Comparison of ENCODE assay signal across 18 cellular contexts in genomic region chr18:70385474-70385873, GRCh38.
A peak's percentile ranks its signal among the peaks of the same experiment; 100 is the strongest.
DNase-seq lines count a peak whose midpoint lies in the region; ATAC-seq and TF ChIP-seq lines count a peak whose summit lies in the region.
"Had no signal": no experiment of that assay in that cellular context is flagged by ENCODE, and none has a peak within 500 bp of the region (broad histone marks: within the 10 kb centered on the region; RNA-seq: fewer than 3 reads in every experiment).

No MANE protein-coding gene starts in this region.

- no TSS peak for BruUV-seq in A673 (replicated peaks; lab: Mats Ljungman, UMichigan)
- no TSS peak for BruUV-seq in HCT116 (replicated peaks; lab: Mats Ljungman, UMichigan)

- H3K79me2 ChIP-seq in HCT116 (ENCODE audit: insufficient read depth, low read length) = peaks cover 15% of the 10 kb centered on the region; the same call in 1 of the 2 replicates

- ATAC-seq in HCT116 (no peak), psoas muscle (no peak), left colon (no peak), upper lobe of left lung (ENCODE audit: low FRiP score in 2 of 2) (no peak)
- ATAC-seq: activated T-cell treated with anti-CD3 and anti-CD28 coated beads, Interleukin-2, amount 50 U/mL, for 72 hours; WTC11 had no signal

- H3K4me1 ChIP-seq in A673 (ENCODE audit: insufficient read depth, low read length, poor library complexity, severe bottlenecking) (peaks cover 7% of the 10 kb centered on the region), HCT116 (ENCODE audit: control insufficient read depth in 1 of 2, insufficient read depth in 2 of 2, low read length in 2 of 2) (peaks cover 41 to 69% of the 10 kb centered on the region in 2 experiments), psoas muscle (no peaks in the 10 kb centered on the region), upper lobe of left lung (peaks cover 0 to 5% (median 0%) of the 10 kb centered on the region in 4 donors)
- H3K4me1 ChIP-seq: left ventricle myocardium inferior had no signal

- H3K27ac ChIP-seq in A673 (ENCODE audit: low read depth, low read length, poor library complexity, severe bottlenecking) = no peak overlapping the region
- H3K27ac ChIP-seq in HCT116 (ENCODE audit: low read depth, low read length) = peak overlapping the region; percentile 99
- H3K27ac ChIP-seq in psoas muscle = no peak overlapping the region
- H3K27ac ChIP-seq in upper lobe of left lung = no peak overlapping the region
- H3K27ac ChIP-seq: cardiac muscle cell, left ventricle myocardium inferior had no signal

- no peaks in the 10 kb centered on the region for H3K27me3 ChIP-seq in A673 (replicated peaks; ENCODE audit: insufficient read depth, low read depth, low read length, poor library complexity)
- no peaks in the 10 kb centered on the region for H3K27me3 ChIP-seq in HCT116 (ENCODE audit: insufficient read depth, low read length)
- no peaks in the 10 kb centered on the region for H3K27me3 ChIP-seq in psoas muscle (ENCODE audit: insufficient read depth in 3 of 3, low read length in 2 of 3)
- no peaks in the 10 kb centered on the region for H3K27me3 ChIP-seq in upper lobe of left lung
- H3K27me3 ChIP-seq: cardiac muscle cell had no signal

- H2AFZ ChIP-seq in HCT116 (ENCODE audit: low read depth, low read length, poor library complexity, severe bottlenecking) = no peak overlapping the region

- TF ChIP-seq RAD21 in HCT116 (IDR thresholded peaks at IDR 0.05; ENCODE audit: low read depth) = no peak

- CTCF ChIA-PET in A673 (lab: Charles Lee) = no interaction called here
- CTCF ChIA-PET in HCT116 (lab: Charles Lee) = interaction anchor here (1.6 kb wide), 1 partner anchor 49 kb away, joined by 7 read pairs; no protein-coding TSS in a partner anchor

- H3K9ac ChIP-seq in HCT116 (ENCODE audit: low read length) = peak overlapping the region; percentile 73

- H3K9me3 ChIP-seq in A673 (ENCODE audit: low read depth, low read length, poor library complexity, severe bottlenecking) (no peaks in the 10 kb centered on the region), HCT116 (ENCODE audit: control insufficient read depth in 1 of 2, insufficient read depth in 1 of 2, low read depth in 1 of 2, low read length in 2 of 2) (peaks cover 0 to 4% of the 10 kb centered on the region in 2 experiments; a peak in 1 of 4 replicates), psoas muscle (no peaks in the 10 kb centered on the region), upper lobe of left lung (no peaks in the 10 kb centered on the region)
- H3K9me3 ChIP-seq: left ventricle myocardium inferior had no signal

- TF ChIP-seq CTCF in A673 (conservative IDR thresholded peaks at IDR 0.05; ENCODE audit: low read depth, low read length) = no peak
- no peak for TF ChIP-seq CTCF in HCT116 (IDR thresholded peaks at IDR 0.05 in 2 of 3, conservative IDR thresholded peaks at IDR 0.05 in 1 of 3; ENCODE audit: borderline replicate concordance in 1 of 3, insufficient read depth in 1 of 3, low read depth in 2 of 3, low read length in 2 of 3)
- TF ChIP-seq CTCF in psoas muscle (IDR thresholded peaks at IDR 0.05) = no peak
- no peak for TF ChIP-seq CTCF in upper lobe of left lung (IDR thresholded peaks at IDR 0.05)

- no peak for TF ChIP-seq EP300 in upper lobe of left lung (IDR thresholded peaks at IDR 0.05)

- POLR2A ChIA-PET in A673 (lab: Charles Lee; ENCODE audit: low non-redundant PET) = no interaction called here
- POLR2A ChIA-PET in HCT116 (lab: Charles Lee) = interaction anchor here (1.5 to 5.6 kb wide), 5 partner anchors 13 to 49 kb away, joined by 3 to 50 read pairs (median 16); no protein-coding TSS in a partner anchor

- H4K20me1 ChIP-seq in HCT116 (ENCODE audit: insufficient read depth) = no peaks in the 10 kb centered on the region

- intact Hi-C loops in A673 (cut with micrococcal nuclease; ENCODE audit: unreplicated experiment) = no loop called here
- intact Hi-C loops in HCT116 (cut with micrococcal nuclease) = loop anchor here (2.0 kb wide), 1 partner anchor 99 kb away; no protein-coding TSS in a partner anchor
- intact Hi-C loops in psoas muscle (cut with DNase I) = no loop called here
- intact Hi-C loops in left colon (cut with DNase I, micrococcal nuclease) = no loop called here

- no peaks in the 10 kb centered on the region for H3K9me2 ChIP-seq in HCT116 (ENCODE audit: insufficient read depth)

- RAD21 ChIA-PET in HCT116 (lab: Charles Lee; ENCODE audit: low non-redundant PET in 1 of 2, low total read pairs in 2 of 2, uncharacterized antibody in 2 of 2, unreplicated experiment in 2 of 2) = interaction anchor here in 1 of 2 experiments (1.3 kb wide), 1 partner anchor 13 kb away, joined by 3 read pairs; no protein-coding TSS in a partner anchor

- H3K36me3 ChIP-seq in A673 (ENCODE audit: insufficient read depth, low read length, poor library complexity, severe bottlenecking) (no peaks in the 10 kb centered on the region), HCT116 (ENCODE audit: control insufficient read depth in 1 of 2, insufficient read depth in 2 of 2, low read length in 2 of 2) (peaks cover 0 to 9% of the 10 kb centered on the region in 2 experiments; a peak in 1 of 4 replicates), psoas muscle (ENCODE audit: insufficient read depth in 1 of 2, low read depth in 1 of 2) (no peaks in the 10 kb centered on the region), upper lobe of left lung (no peaks in the 10 kb centered on the region)
- H3K36me3 ChIP-seq: cardiac muscle cell, left ventricle myocardium inferior had no signal

- DNase-seq in A673 (ENCODE audit: low spot score) (peak; percentile 33), HCT116 (ENCODE audit: low read depth, low spot score) (no peak), SK-MEL-5 (ENCODE audit: low read depth, low spot score) (peak; percentile 31), globus pallidus (ENCODE audit: low spot score) (peak; percentile 58), NCI-H2196 treated with DMSO at 0.1 percent for 48 hours (lab: John Stamatoyannopoulos, UW; ENCODE audit: unreplicated experiment) (no peak), psoas muscle (no peak), left colon (no peak), upper lobe of left lung (no peak)
- DNase-seq: activated T-cell treated with anti-CD3 and anti-CD28 coated beads, Interleukin-2, amount 50 U/mL, for 72 hours; CD8-positive, alpha-beta memory T cell; effector CD8-positive, alpha-beta T cell; left ventricle myocardium inferior; MM.1S; NCI-H1930; NCI-H524; stimulated activated CD4-positive, alpha-beta T cell treated with anti-CD3 and anti-CD28 coated beads, Interleukin-4, amount 100 ng/mL, for 24 hours had no signal

- peak overlapping the region; percentile 82 for H3K4me2 ChIP-seq in HCT116 (ENCODE audit: low read length)

- in situ Hi-C loops in SK-MEL-5 (cut with HindIII; ENCODE audit: low pct_unique_long_range_greater_than_20kb, low sequenced_read_pairs) = no loop called here

- no peak overlapping the region for H3K4me3 ChIP-seq in A673 (ENCODE audit: low read depth, low read length, poor library complexity, severe bottlenecking)
- H3K4me3 ChIP-seq in HCT116 (replicated peaks in 1 of 2; ENCODE audit: low read depth in 1 of 2, low read length in 2 of 2) = no peak overlapping the region; a peak in 1 of 4 replicates
- no peak overlapping the region for H3K4me3 ChIP-seq in psoas muscle
- H3K4me3 ChIP-seq in upper lobe of left lung = no peak overlapping the region
- H3K4me3 ChIP-seq: cardiac muscle cell, left ventricle myocardium inferior had no signal

- TF ChIP-seq POLR2A in HCT116 (IDR thresholded peaks at IDR 0.05; ENCODE audit: borderline replicate concordance, extremely low read depth, insufficient read depth, insufficient read length) (no peak), upper lobe of left lung (IDR thresholded peaks at IDR 0.05) (no peak)

TF ChIP-seq in HCT116, 20 proteins besides CTCF, POLR2A, EP300 and RAD21:
- TF ChIP-seq ELF1 (IDR thresholded peaks at IDR 0.05; ENCODE audit: borderline replicate concordance, low read depth) = no peak
- no peak for TF ChIP-seq SIN3A (IDR thresholded peaks at IDR 0.05; ENCODE audit: low read depth)
- TF ChIP-seq EZH2 (IDR thresholded peaks at IDR 0.05) = no peak
- TF ChIP-seq, protein P1, sequence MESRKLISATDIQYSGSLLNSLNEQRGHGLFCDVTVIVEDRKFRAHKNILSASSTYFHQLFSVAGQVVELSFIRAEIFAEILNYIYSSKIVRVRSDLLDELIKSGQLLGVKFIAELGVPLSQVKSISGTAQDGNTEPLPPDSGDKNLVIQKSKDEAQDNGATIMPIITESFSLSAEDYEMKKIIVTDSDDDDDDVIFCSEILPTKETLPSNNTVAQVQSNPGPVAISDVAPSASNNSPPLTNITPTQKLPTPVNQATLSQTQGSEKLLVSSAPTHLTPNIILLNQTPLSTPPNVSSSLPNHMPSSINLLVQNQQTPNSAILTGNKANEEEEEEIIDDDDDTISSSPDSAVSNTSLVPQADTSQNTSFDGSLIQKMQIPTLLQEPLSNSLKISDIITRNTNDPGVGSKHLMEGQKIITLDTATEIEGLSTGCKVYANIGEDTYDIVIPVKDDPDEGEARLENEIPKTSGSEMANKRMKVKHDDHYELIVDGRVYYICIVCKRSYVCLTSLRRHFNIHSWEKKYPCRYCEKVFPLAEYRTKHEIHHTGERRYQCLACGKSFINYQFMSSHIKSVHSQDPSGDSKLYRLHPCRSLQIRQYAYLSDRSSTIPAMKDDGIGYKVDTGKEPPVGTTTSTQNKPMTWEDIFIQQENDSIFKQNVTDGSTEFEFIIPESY (IDR thresholded peaks at IDR 0.05; ENCODE audit: extremely low read depth, insufficient replicate concordance, low read length) = no peak
- no peak for TF ChIP-seq FOSL1 (IDR thresholded peaks at IDR 0.05; ENCODE audit: low read depth)
- no peak for TF ChIP-seq SP1 (IDR thresholded peaks at IDR 0.05; ENCODE audit: low read depth)
- no peak for TF ChIP-seq ZNF274 (IDR thresholded peaks at IDR 0.05; ENCODE audit: low read depth, low read length)
- no peak for TF ChIP-seq TCF7L2 (IDR thresholded peaks at IDR 0.05; ENCODE audit: borderline replicate concordance, extremely low read depth, insufficient read depth, insufficient read length)

Comparison
In these comparisons a context has a peak if more than half of its experiments do, and no peak if none do; other contexts are left out.
1. DNase-seq: peak in A673 (single experiment), SK-MEL-5 (single experiment) and globus pallidus (single experiment); none in HCT116 (single experiment), NCI-H2196 treated with DMSO at 0.1 percent for 48 hours (single experiment), psoas muscle (0 of 2), left colon (0 of 2) and upper lobe of left lung (0 of 2).